Comparison of ENCODE assay signal across 28 cellular contexts in the genomic region with DNA sequence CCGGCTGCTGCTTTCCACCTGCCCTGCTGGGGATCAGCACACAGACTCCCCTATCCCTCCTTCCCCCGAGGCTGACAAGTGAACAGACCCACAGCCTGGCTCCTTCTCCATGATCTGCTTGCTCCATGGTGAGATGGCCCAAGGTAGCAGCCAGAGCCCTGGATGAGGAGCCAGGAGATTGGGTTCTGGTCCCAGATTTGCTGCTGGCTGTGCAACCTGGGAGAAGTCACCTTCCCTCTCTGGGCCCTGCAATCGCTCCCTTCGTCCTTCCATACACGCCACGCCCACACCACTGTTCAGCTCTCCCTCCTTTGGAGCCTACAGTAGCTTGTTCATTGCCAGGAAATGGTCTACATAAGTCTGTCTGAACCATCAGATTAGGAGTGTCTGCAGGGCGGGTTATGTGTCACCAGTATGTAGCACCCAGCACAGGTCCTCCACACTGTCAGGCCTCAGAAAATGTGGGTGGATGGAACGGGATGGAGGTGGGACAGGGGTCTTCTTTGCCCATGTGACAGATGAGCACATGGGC. TPM values are rescaled to one million over a fixed set of nuclear protein-coding genes. Genes with fewer than 3 reads are reported as not detected.
"Had no signal": no experiment of that assay in that cellular context is flagged by ENCODE, and none has a peak within 500 bp of the region (broad histone marks: within the 10 kb centered on the region; RNA-seq: fewer than 3 reads in every experiment).

No MANE protein-coding gene starts in this region.

- H3K79me2 ChIP-seq: parathyroid adenoma had no signal

- H3K4me3 ChIP-seq: gastrocnemius medialis, psoas muscle, testis had no signal

- H3K4me1 ChIP-seq: gastrocnemius medialis, parathyroid adenoma, psoas muscle had no signal

- DNase-seq: activated CD4-positive, alpha-beta T cell treated with anti-CD3 and anti-CD28 coated beads for 1 hour; activated CD4-positive, alpha-beta T cell treated with anti-CD3 and anti-CD28 coated beads, Interleukin-2, amount 50 U/mL, for 1 hour; activated CD8-positive, alpha-beta T cell treated with anti-CD3 and anti-CD28 coated beads for 36 hours; activated naive CD8-positive, alpha-beta T cell treated with anti-CD3 and anti-CD28 coated beads, Interleukin-2, amount 50 U/mL, for 24 hours; activated T-cell treated with anti-CD3 and anti-CD28 coated beads, Interleukin-2, amount 50 U/mL, for 48 hours; central memory CD4-positive, alpha-beta T cell; dermis blood vessel endothelial cell; effector memory CD4-positive, alpha-beta T cell; erythroblast; gastrocnemius medialis; glutamatergic neuron; left ventricle myocardium superior; naive thymus-derived CD4-positive, alpha-beta T cell; psoas muscle; stimulated activated CD4-positive, alpha-beta T cell treated with anti-CD3 and anti-CD28 coated beads, Interleukin-15, amount 100 ng/mL, for 24 hours; stimulated activated CD4-positive, alpha-beta T cell treated with anti-CD3 and anti-CD28 coated beads, Interleukin-2, amount 100 ng/mL, for 24 hours; stimulated activated naive CD4-positive, alpha-beta T cell; testis; trophoblast cell had no signal

- H3K4me1 Mint-ChIP-seq: activated naive CD4-positive, alpha-beta T cell treated with anti-CD3 and anti-CD28 coated beads, Interleukin-2, amount 50 U/mL, for 24 hours; activated naive CD8-positive, alpha-beta T cell treated with anti-CD3 and anti-CD28 coated beads, Interleukin-2, amount 50 U/mL, for 24 hours had no signal

- ATAC-seq: activated CD8-positive, alpha-beta T cell treated with anti-CD3 and anti-CD28 coated beads for 36 hours; activated naive CD8-positive, alpha-beta T cell treated with anti-CD3 and anti-CD28 coated beads, Interleukin-2, amount 50 U/mL, for 24 hours; gastrocnemius medialis; left ventricle myocardium superior; naive thymus-derived CD4-positive, alpha-beta T cell; psoas muscle had no signal

- H3K9ac ChIP-seq: parathyroid adenoma had no signal

- FAIRE-seq: islet of Langerhans, TTC549 had no signal

- H3K4me3 Mint-ChIP-seq: activated CD8-positive, alpha-beta T cell treated with anti-CD3 and anti-CD28 coated beads for 36 hours; activated naive CD4-positive, alpha-beta T cell treated with anti-CD3 and anti-CD28 coated beads, Interleukin-2, amount 50 U/mL, for 24 hours; activated naive CD8-positive, alpha-beta T cell treated with anti-CD3 and anti-CD28 coated beads, Interleukin-2, amount 50 U/mL, for 24 hours; mesothelial cell of epicardium; naive thymus-derived CD4-positive, alpha-beta T cell had no signal

- H3K36me3 ChIP-seq: gastrocnemius medialis had no signal

- H3K27ac Mint-ChIP-seq: activated CD8-positive, alpha-beta T cell treated with anti-CD3 and anti-CD28 coated beads for 36 hours; activated naive CD4-positive, alpha-beta T cell treated with anti-CD3 and anti-CD28 coated beads, Interleukin-2, amount 50 U/mL, for 24 hours; activated naive CD8-positive, alpha-beta T cell treated with anti-CD3 and anti-CD28 coated beads, Interleukin-2, amount 50 U/mL, for 24 hours; activated T-helper 2 cell treated with anti-CD3 and anti-CD28 coated beads, Interferon-gamma antibody, Interleukin-2, Interleukin-4, amounts not matched to agents 10 μg/mL and 5 μg/mL and 100 μg/mL, durations not matched to agents 14 hours and 24 hours and 36 hours; mesothelial cell of epicardium; WTC11 had no signal

- H3K36me3 Mint-ChIP-seq: activated naive CD4-positive, alpha-beta T cell treated with anti-CD3 and anti-CD28 coated beads, Interleukin-2, amount 50 U/mL, for 24 hours; mesothelial cell of epicardium; naive thymus-derived CD4-positive, alpha-beta T cell; WTC11 had no signal

- H3K27ac ChIP-seq: gastrocnemius medialis, parathyroid adenoma, psoas muscle, testis had no signal

- H3K9me3 ChIP-seq: gastrocnemius medialis, psoas muscle, testis had no signal

- H3K9me3 Mint-ChIP-seq: activated CD8-positive, alpha-beta T cell treated with anti-CD3 and anti-CD28 coated beads for 36 hours; activated naive CD4-positive, alpha-beta T cell treated with anti-CD3 and anti-CD28 coated beads, Interleukin-2, amount 50 U/mL, for 24 hours; activated naive CD8-positive, alpha-beta T cell treated with anti-CD3 and anti-CD28 coated beads, Interleukin-2, amount 50 U/mL, for 24 hours; activated T-helper 2 cell treated with anti-CD3 and anti-CD28 coated beads, Interferon-gamma antibody, Interleukin-2, Interleukin-4, amounts not matched to agents 10 μg/mL and 5 μg/mL and 100 μg/mL, durations not matched to agents 14 hours and 24 hours and 36 hours; mesothelial cell of epicardium; WTC11 had no signal

- H3K27me3 ChIP-seq: testis had no signal

- H2AFZ ChIP-seq: parathyroid adenoma had no signal

RNA-seq across cellular contexts. Expression of a gene that starts 9.2 kb away (rescaled TPM):
- total RNA-seq: activated CD8-positive, alpha-beta T cell treated with anti-CD3 and anti-CD28 coated beads for 36 hours; activated T-helper 2 cell treated with anti-CD3 and anti-CD28 coated beads, Interferon-gamma antibody, Interleukin-2, Interleukin-4, amounts not matched to agents 10 μg/mL and 5 μg/mL and 100 μg/mL, durations not matched to agents 14 hours and 24 hours and 36 hours; dermis blood vessel endothelial cell; gastrocnemius medialis; left ventricle myocardium superior; lung microvascular endothelial cell; mesothelial cell of epicardium; naive thymus-derived CD4-positive, alpha-beta T cell; psoas muscle; T-helper 1 cell treated with Interleukin-12 subunit alpha and Interleukin-12 subunit beta and Interleukin-4 antibody, amounts not matched to agents 30 ng/mL and 1 ng/mL, for 36 hours had no signal
- polyA plus RNA-seq: naive thymus-derived CD4-positive, alpha-beta T cell had no signal
